In the genomic region with DNA sequence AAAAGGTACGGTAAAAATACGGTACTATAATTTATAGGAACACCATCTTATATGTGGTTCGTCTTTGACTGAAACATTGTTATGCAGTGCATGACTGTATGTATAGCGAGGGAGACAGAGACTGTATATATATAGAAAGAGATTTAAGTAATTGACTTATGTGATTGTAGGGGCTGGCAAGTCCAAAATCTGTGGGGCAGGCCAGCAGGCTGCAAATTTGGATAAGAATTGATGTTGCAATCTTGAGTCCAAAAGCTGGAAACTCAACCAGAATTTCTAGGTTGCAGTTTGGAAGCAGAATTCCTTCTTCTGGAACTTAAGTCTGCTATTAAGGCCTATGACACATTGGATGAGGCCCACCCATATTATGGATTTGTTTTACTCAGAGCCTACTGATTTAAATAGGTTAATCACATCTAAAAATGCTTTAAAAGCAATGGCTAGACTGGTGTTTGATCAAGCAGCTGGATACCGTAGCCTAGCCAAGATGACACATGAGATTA, we compare ENCODE assay signal across 34 cellular contexts. TPM values are rescaled to one million over a fixed set of nuclear protein-coding genes. Genes with fewer than 3 reads are reported as not detected.
"Had no signal": no experiment of that assay in that cellular context is flagged by ENCODE, and none has a peak within 500 bp of the region (broad histone marks: within the 10 kb centered on the region; RNA-seq: fewer than 3 reads in every experiment).

No MANE protein-coding gene starts in this region.

- H3K27me3 ChIP-seq: brain microvascular endothelial cell, MG63, Peyer's patch, SJCRH30 had no signal

- ATAC-seq: activated CD8-positive, alpha-beta T cell treated with anti-CD3 and anti-CD28 coated beads for 36 hours; activated T-cell treated with anti-CD3 and anti-CD28 coated beads, Interleukin-2, amount 50 U/mL, for 72 hours; activated T-helper 17 cell treated with anti-CD3 and anti-CD28 coated beads, Interleukin-2, amount 50 U/mL, for 72 hours; PC-3 had no signal

- H3K27ac ChIP-seq: brain microvascular endothelial cell, Peyer's patch, RWPE1, SJCRH30, SK-N-MC had no signal

- H3K9me3 ChIP-seq: MG63, Peyer's patch, SJCRH30 had no signal

- H3K36me3 ChIP-seq: brain microvascular endothelial cell, Peyer's patch, SJCRH30 had no signal

- H3K4me3 ChIP-seq: MG63, Peyer's patch, SJCRH30, SK-N-MC had no signal

- DNase-seq: activated CD4-positive, alpha-beta T cell treated with anti-CD3 and anti-CD28 coated beads, Interleukin-2, amount 10 ng/mL, durations not matched to agents 24 days and 14 days; activated CD4-positive, alpha-beta T cell treated with anti-CD3 and anti-CD28 coated beads, Interleukin-2, amount 50 U/mL, for 4 hours; activated CD8-positive, alpha-beta T cell treated with anti-CD3 and anti-CD28 coated beads for 36 hours; activated effector memory CD4-positive, alpha-beta T cell treated with anti-CD3 and anti-CD28 coated beads, Interleukin-2, amount 50 U/mL, for 16 hours; activated naive CD4-positive, alpha-beta T cell; activated naive CD4-positive, alpha-beta T cell treated with anti-CD3 and anti-CD28 coated beads, Interleukin-2, amount 50 U/mL, for 16 hours; activated naive CD8-positive, alpha-beta T cell treated with anti-CD3 and anti-CD28 coated beads for 36 hours; activated T-cell treated with anti-CD3 and anti-CD28 coated beads, Interleukin-2, amount 50 U/mL, for 1 hour; activated T-cell treated with anti-CD3 and anti-CD28 coated beads, Interleukin-2, amount 50 U/mL, for 72 hours; amniotic stem cell; aorta; brain microvascular endothelial cell; central memory CD4-positive, alpha-beta T cell; Kasumi-1; MG63; NCI-H1048; NCI-H1105 treated with DMSO at 0.1 percent for 48 hours; NCI-H1436; NCI-H1694; NCI-H1930; NCI-H2081 treated with DMSO at 0.1 percent for 48 hours; NCI-H345; NCI-H524 treated with DMSO at 0.1 percent for 48 hours; NCI-H748 treated with DMSO at 0.1 percent for 48 hours; NK-92 treated with Interleukin-12 subunit alpha and Interleukin-12 subunit beta, amount 100 ng/mL, for 24 hours; PC-3; Peyer's patch; SHP77; SJCRH30; T1000 had no signal

RNA-seq across cellular contexts. Expression of gene LAMC1, which starts 42.0 kb away (rescaled TPM):
- total RNA-seq: T-helper 2 cell treated with Interferon-gamma antibody and Interleukin-4, amounts not matched to agents 100 ng/mL and 5 ng/mL, for 36 hours had no signal
